In the genomic region with DNA sequence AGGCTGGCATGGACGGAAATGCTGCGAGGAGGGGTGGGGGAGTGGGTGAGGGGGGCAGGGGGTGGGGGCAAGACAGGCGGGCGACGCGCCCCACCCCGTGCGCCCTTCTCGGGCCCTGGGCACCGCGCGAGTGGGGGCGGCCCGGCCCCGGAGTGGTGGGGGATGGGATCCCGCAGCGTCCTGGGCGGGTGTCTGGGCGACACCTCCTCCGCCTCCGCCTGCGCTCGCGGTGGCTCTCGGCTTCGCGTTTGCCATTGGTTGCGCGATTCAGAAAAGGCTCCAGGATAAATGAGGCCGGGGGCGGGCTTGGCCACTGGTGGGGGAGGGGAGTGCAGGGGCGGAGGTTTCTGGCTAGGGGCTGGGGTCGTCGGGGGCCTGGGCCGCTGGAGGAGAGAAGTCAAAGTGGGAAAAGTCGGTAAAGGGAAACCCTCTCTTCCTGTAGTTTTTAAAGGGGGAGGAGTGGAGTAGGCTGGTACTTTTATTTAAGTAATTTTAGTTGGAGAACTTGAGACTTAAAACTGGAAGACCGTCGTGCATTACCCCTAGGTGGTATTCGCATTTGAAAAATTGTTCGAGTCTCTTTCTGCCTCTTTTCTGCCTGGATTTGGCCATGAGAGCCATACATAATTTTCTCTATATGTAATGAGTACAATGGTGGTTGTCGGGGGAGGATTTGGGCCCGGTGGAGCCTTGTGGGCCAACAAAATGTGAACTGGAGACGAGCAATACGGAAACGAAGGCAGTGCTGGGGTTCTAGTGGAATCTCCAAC, we compare ENCODE assay signal across 1 cellular context.
TF ChIP-seq lines count a peak whose summit lies in the region.

No MANE protein-coding gene starts in this region.

TF ChIP-seq in K562, 482 proteins besides CTCF, POLR2A, EP300 and RAD21 (continued from another document and continues in another):
- TF ChIP-seq ARID2 (IDR thresholded peaks at IDR 0.05) (no peak), PHF20 (IDR thresholded peaks at IDR 0.05; ENCODE audit: partially characterized antibody) (no peak), CC2D1A (IDR thresholded peaks at IDR 0.05) (peak; percentile 38; the same call in 1 of the 2 replicates), ATF4 (CRISPR knock-in tag; IDR thresholded peaks at IDR 0.05) (no peak), CSDE1 (IDR thresholded peaks at IDR 0.05) (no peak), CREB3 (tag; conservative IDR thresholded peaks at IDR 0.05; ENCODE audit: low read depth) (no peak), ZBTB8A (IDR thresholded peaks at IDR 0.05; ENCODE audit: partially characterized antibody) (no peak), RFX7 (CRISPR knock-in tag; IDR thresholded peaks at IDR 0.05) (no peak), POLR3A (IDR thresholded peaks at IDR 0.05; ENCODE audit: borderline replicate concordance, extremely low read depth, insufficient read depth, insufficient read length) (no peak), RBM17 (IDR thresholded peaks at IDR 0.05; ENCODE audit: borderline replicate concordance, low read depth, low read length) (no peak), GABPA (tag; conservative IDR thresholded peaks at IDR 0.05; ENCODE audit: low read depth) (no peak), ZBTB2 (IDR thresholded peaks at IDR 0.05) (0 out of 2 replicates have a peak, but pooled peaks have one; percentile 45), PTBP1 (IDR thresholded peaks at IDR 0.05; ENCODE audit: low read depth, low read length) (no peak), ADNP (tag; IDR thresholded peaks at IDR 0.05) (no peak), ZNF124 (CRISPR knock-in tag; IDR thresholded peaks at IDR 0.05) (no peak), ARHGAP35 (IDR thresholded peaks at IDR 0.05; ENCODE audit: partially characterized antibody) (no peak), MYBL2 (IDR thresholded peaks at IDR 0.05; ENCODE audit: low read depth) (no peak), MYBL2 (CRISPR knock-in tag; IDR thresholded peaks at IDR 0.05; ENCODE audit: borderline replicate concordance) (no peak), FUS (optimal IDR thresholded peaks at IDR 0.05; ENCODE audit: low read depth, low read length) (no peak), ARID4B (CRISPR knock-in tag; IDR thresholded peaks at IDR 0.05) (no peak), NFRKB (IDR thresholded peaks at IDR 0.05; ENCODE audit: low read depth) (no peak; the same call in none of the 2 replicates), CHD7 (IDR thresholded peaks at IDR 0.05; ENCODE audit: low read depth, low read length) (no peak), PHF21A (IDR thresholded peaks at IDR 0.05; ENCODE audit: borderline replicate concordance, low read depth) (peak; percentile 54; the same call in 1 of the 2 replicates), FIP1L1 (IDR thresholded peaks at IDR 0.05; ENCODE audit: low read depth, low read length, poor library complexity, severe bottlenecking) (peak; percentile 46)
- TF ChIP-seq, protein P1, sequence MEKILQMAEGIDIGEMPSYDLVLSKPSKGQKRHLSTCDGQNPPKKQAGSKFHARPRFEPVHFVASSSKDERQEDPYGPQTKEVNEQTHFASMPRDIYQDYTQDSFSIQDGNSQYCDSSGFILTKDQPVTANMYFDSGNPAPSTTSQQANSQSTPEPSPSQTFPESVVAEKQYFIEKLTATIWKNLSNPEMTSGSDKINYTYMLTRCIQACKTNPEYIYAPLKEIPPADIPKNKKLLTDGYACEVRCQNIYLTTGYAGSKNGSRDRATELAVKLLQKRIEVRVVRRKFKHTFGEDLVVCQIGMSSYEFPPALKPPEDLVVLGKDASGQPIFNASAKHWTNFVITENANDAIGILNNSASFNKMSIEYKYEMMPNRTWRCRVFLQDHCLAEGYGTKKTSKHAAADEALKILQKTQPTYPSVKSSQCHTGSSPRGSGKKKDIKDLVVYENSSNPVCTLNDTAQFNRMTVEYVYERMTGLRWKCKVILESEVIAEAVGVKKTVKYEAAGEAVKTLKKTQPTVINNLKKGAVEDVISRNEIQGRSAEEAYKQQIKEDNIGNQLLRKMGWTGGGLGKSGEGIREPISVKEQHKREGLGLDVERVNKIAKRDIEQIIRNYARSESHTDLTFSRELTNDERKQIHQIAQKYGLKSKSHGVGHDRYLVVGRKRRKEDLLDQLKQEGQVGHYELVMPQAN (IDR thresholded peaks at IDR 0.05; ENCODE audit: borderline replicate concordance), result no peak
- TF ChIP-seq, protein P2, sequence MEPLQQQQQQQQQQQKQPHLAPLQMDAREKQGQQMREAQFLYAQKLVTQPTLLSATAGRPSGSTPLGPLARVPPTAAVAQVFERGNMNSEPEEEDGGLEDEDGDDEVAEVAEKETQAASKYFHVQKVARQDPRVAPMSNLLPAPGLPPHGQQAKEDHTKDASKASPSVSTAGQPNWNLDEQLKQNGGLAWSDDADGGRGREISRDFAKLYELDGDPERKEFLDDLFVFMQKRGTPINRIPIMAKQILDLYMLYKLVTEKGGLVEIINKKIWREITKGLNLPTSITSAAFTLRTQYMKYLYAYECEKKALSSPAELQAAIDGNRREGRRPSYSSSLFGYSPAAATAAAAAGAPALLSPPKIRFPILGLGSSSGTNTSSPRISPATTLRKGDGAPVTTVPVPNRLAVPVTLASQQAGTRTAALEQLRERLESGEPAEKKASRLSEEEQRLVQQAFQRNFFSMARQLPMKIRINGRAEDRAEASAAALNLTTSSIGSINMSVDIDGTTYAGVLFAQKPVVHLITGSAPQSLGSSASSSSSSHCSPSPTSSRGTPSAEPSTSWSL (CRISPR knock-in tag; IDR thresholded peaks at IDR 0.05; ENCODE audit: borderline replicate concordance), result no peak
